ENCODE assay signal across 8 cellular contexts in genomic region chr19:55216461-55217198, GRCh38. TPM values are rescaled to one million over a fixed set of nuclear protein-coding genes. Genes with fewer than 3 reads are reported as not detected.
DNase-seq lines count a peak whose midpoint lies in the region; ATAC-seq and TF ChIP-seq lines count a peak whose summit lies in the region.

No MANE protein-coding gene starts in this region.

- TF ChIP-seq POLR2A in GM18505 (IDR thresholded peaks at IDR 0.05; ENCODE audit: borderline replicate concordance, extremely low read depth, insufficient read depth, insufficient read length): no peak

- peak; percentile 86 to 89 for ATAC-seq in activated T-cell treated with anti-CD3 and anti-CD28 coated beads, Interleukin-2, amount 50 U/mL, for 4 hours
- no peak for ATAC-seq in GM18505 (IDR thresholded peaks at IDR 0.05; ENCODE audit: unreplicated experiment)

- peak overlapping the region in 1 of 2 donors; percentile 33 for H3K4me3 ChIP-seq in muscle layer of colon (ENCODE audit: low read depth in 1 of 2, low read length in 2 of 2)

- no peak for TF ChIP-seq CTCF in C4-2B (conservative IDR thresholded peaks at IDR 0.05)

- peaks cover 7% of the 10 kb centered on the region for H3K9me3 ChIP-seq in muscle layer of colon (ENCODE audit: low read length)

- DNase-seq in HUDEP-2 (lab: John Stamatoyannopoulos, UW; ENCODE audit: unreplicated experiment in 76 of 76) (peak in 67 of 76 experiments; percentile 26 to 85 (median 67)), NOMO-1 treated with dmso at 0.1 percent for 144 hours (lab: John Stamatoyannopoulos, UW; ENCODE audit: unreplicated experiment) (peak; percentile 99), fibroblast of gingiva (ENCODE audit: low read depth) (peak; percentile 97)
- peak; percentile 35 for DNase-seq in activated T-cell treated with anti-CD3 and anti-CD28 coated beads, Interleukin-2, amount 50 U/mL, for 4 hours
- DNase-seq in stimulated activated naive CD4-positive, alpha-beta T cell treated with Interleukin-2 at 50 U/mL for 16 hours (lab: John Stamatoyannopoulos, UW): peak; percentile 29

- H3K4me1 Mint-ChIP-seq in activated T-cell treated with anti-CD3 and anti-CD28 coated beads, Interleukin-2, amount 50 U/mL, for 4 hours (ENCODE audit: low read depth): peaks cover 11% of the 10 kb centered on the region

- H3K36me3 ChIP-seq in muscle layer of colon (ENCODE audit: insufficient read depth, low read length): no peaks in the 10 kb centered on the region

- no peaks in the 10 kb centered on the region for H3K4me1 ChIP-seq in muscle layer of colon (ENCODE audit: insufficient read depth, low read length)

- peaks cover 0 to 5% of the 10 kb centered on the region in 2 donors for H3K27me3 ChIP-seq in muscle layer of colon (ENCODE audit: control insufficient read depth in 1 of 2, insufficient read depth in 2 of 2, low read length in 2 of 2)

- H3K9ac ChIP-seq in muscle layer of colon (ENCODE audit: low read length): no peak overlapping the region

- peak overlapping the region; percentile 36 for H3K4me3 Mint-ChIP-seq in activated T-cell treated with anti-CD3 and anti-CD28 coated beads, Interleukin-2, amount 50 U/mL, for 4 hours

- H3K36me3 Mint-ChIP-seq in activated T-cell treated with anti-CD3 and anti-CD28 coated beads, Interleukin-2, amount 50 U/mL, for 4 hours (ENCODE audit: insufficient read depth): peaks cover 8% of the 10 kb centered on the region

- peaks cover 19% of the 10 kb centered on the region for H3K27me3 Mint-ChIP-seq in activated T-cell treated with anti-CD3 and anti-CD28 coated beads, Interleukin-2, amount 50 U/mL, for 4 hours (ENCODE audit: low read depth)

- peaks cover 22% of the 10 kb centered on the region for H3K9me3 Mint-ChIP-seq in activated T-cell treated with anti-CD3 and anti-CD28 coated beads, Interleukin-2, amount 50 U/mL, for 4 hours

- peak overlapping the region; percentile 51 for H3K27ac ChIP-seq in C4-2B
- H3K27ac ChIP-seq in muscle layer of colon (ENCODE audit: low read depth, low read length): peak overlapping the region; percentile 13

RNA-seq across cellular contexts. Expression of gene PTPRH, which starts 7.3 kb away (rescaled TPM):
- total RNA-seq in activated T-cell treated with anti-CD3 and anti-CD28 coated beads, Interleukin-2, amount 50 U/mL, for 4 hours: under 1 TPM; 0.11 to 0.38 (median 0.11) TPM

RNA-seq across cellular contexts. Expression of gene TMEM86B, which starts 11.9 kb away (rescaled TPM):
- 1 to 10 TPM; 5.8 to 6.9 (median 6.2) TPM for total RNA-seq in activated T-cell treated with anti-CD3 and anti-CD28 coated beads, Interleukin-2, amount 50 U/mL, for 4 hours

RNA-seq across cellular contexts. Expression of gene SYT5, which starts 36.5 kb away (rescaled TPM):
- total RNA-seq in activated T-cell treated with anti-CD3 and anti-CD28 coated beads, Interleukin-2, amount 50 U/mL, for 4 hours: not detected

RNA-seq across cellular contexts. Expression of gene PPP6R1, which starts 42.2 kb away (rescaled TPM):
- total RNA-seq in activated T-cell treated with anti-CD3 and anti-CD28 coated beads, Interleukin-2, amount 50 U/mL, for 4 hours: 100 to 1,000 TPM; 256 to 326 (median 285) TPM

RNA-seq across cellular contexts. Expression of gene DNAAF3, which starts 50.2 kb away (rescaled TPM):
- total RNA-seq in activated T-cell treated with anti-CD3 and anti-CD28 coated beads, Interleukin-2, amount 50 U/mL, for 4 hours: under 1 TPM in 2 of 3 donors, not detected in 1; 0.25 to 0.45 TPM

Comparison
In these comparisons a context has a peak if more than half of its experiments do, and no peak if none do; other contexts are left out.
1. DNase-seq: peak in every context shown above with its lines; median percentile 99 in NOMO-1 treated with dmso at 0.1 percent for 144 hours; 97 in fibroblast of gingiva; 67 in HUDEP-2; 35 in activated T-cell treated with anti-CD3 and anti-CD28 coated beads, Interleukin-2, amount 50 U/mL, for 4 hours; 29 in stimulated activated naive CD4-positive, alpha-beta T cell treated with Interleukin-2 at 50 U/mL for 16 hours.